ENCODE assay signal across 12 cellular contexts in genomic region chr17:10737786-10738185, GRCh38. TPM values are rescaled to one million over a fixed set of nuclear protein-coding genes. Genes with fewer than 3 reads are reported as not detected.
DNase-seq lines count a peak whose midpoint lies in the region; ATAC-seq, FAIRE-seq and TF ChIP-seq lines count a peak whose summit lies in the region.
"Had no signal": no experiment of that assay in that cellular context is flagged by ENCODE, and none has a peak within 500 bp of the region (broad histone marks: within the 10 kb centered on the region; RNA-seq: fewer than 3 reads in every experiment).

No MANE protein-coding gene starts in this region.

- no peaks in the 10 kb centered on the region for H3K9me3 ChIP-seq in colonic mucosa
- H3K9me3 ChIP-seq in right lobe of liver = no peaks in the 10 kb centered on the region
- H3K9me3 ChIP-seq in stomach = no peaks in the 10 kb centered on the region
- H3K9me3 ChIP-seq in HAP-1 = no peaks in the 10 kb centered on the region

- H3K4me1 ChIP-seq in colonic mucosa = peaks cover 2% of the 10 kb centered on the region
- peaks cover 0 to 13% (median 8%) of the 10 kb centered on the region in 4 donors for H3K4me1 ChIP-seq in right lobe of liver
- peaks cover 13 to 50% (median 35%) of the 10 kb centered on the region in 4 donors for H3K4me1 ChIP-seq in stomach
- no peaks in the 10 kb centered on the region for H3K4me1 ChIP-seq in HAP-1

- ATAC-seq in right lobe of liver = peak in 1 of 4 donors; percentile 6

- H3K9me3 Mint-ChIP-seq in Calu3 (ENCODE audit: low read depth, unreplicated experiment) = no peaks in the 10 kb centered on the region

- TF ChIP-seq POLR2A in GM12891 (IDR thresholded peaks at IDR 0.05; ENCODE audit: low read depth, low read length) (no peak), right lobe of liver (IDR thresholded peaks at IDR 0.05) (no peak), stomach (IDR thresholded peaks at IDR 0.05) (no peak)

- FAIRE-seq in GM12891 (lab: Jason Lieb, UNC) = peak; percentile 5
- FAIRE-seq: HTR-8/SVneo had no signal

- no peak for TF ChIP-seq EP300 in stomach (IDR thresholded peaks at IDR 0.05)

- H3K4me3 ChIP-seq in colonic mucosa = no peak overlapping the region
- H3K4me3 ChIP-seq in right lobe of liver = no peak overlapping the region
- no peak overlapping the region for H3K4me3 ChIP-seq in stomach
- H3K4me3 ChIP-seq in HAP-1 = no peak overlapping the region

- H3K36me3 Mint-ChIP-seq in Calu3 (ENCODE audit: insufficient read depth, unreplicated experiment) = no peaks in the 10 kb centered on the region
- H3K36me3 Mint-ChIP-seq: CD4-positive, CD25-positive, alpha-beta regulatory T cell had no signal

- H3K4me1 Mint-ChIP-seq in Calu3 (ENCODE audit: low read depth, unreplicated experiment) = peaks cover 14% of the 10 kb centered on the region

- H3K27ac Mint-ChIP-seq in Calu3 (ENCODE audit: unreplicated experiment) = no peak overlapping the region

- in situ Hi-C loops in HAP-1 (cut with MboI; ENCODE audit: low sequenced_read_pairs) = loop anchor here (10.0 to 25.0 kb wide), 2 partner anchors 107 to 1250 kb away; partner anchors contain the start of gene ZNF18

- no TSS peak for BruUV-seq in Calu3 (replicated peaks; lab: Mats Ljungman, UMichigan)

- H3K4me3 Mint-ChIP-seq in Calu3 (ENCODE audit: low read depth, unreplicated experiment) = no peak overlapping the region
- H3K4me3 Mint-ChIP-seq: CD4-positive, CD25-positive, alpha-beta regulatory T cell had no signal

- H3K36me3 ChIP-seq in colonic mucosa (no peaks in the 10 kb centered on the region), right lobe of liver (no peaks in the 10 kb centered on the region), stomach (no peaks in the 10 kb centered on the region), HAP-1 (replicated peaks) (no peaks in the 10 kb centered on the region)

- no peaks in the 10 kb centered on the region for H3K27me3 ChIP-seq in colonic mucosa
- H3K27me3 ChIP-seq in right lobe of liver = no peaks in the 10 kb centered on the region
- H3K27me3 ChIP-seq in stomach = no peaks in the 10 kb centered on the region
- no peaks in the 10 kb centered on the region for H3K27me3 ChIP-seq in HAP-1 (ENCODE audit: low read depth)

- H3K9ac ChIP-seq in colonic mucosa (ENCODE audit: low read depth in 2 of 2, low read length in 2 of 2) = peak overlapping the region in 1 of 2 donors; percentile 53

- H3K27me3 Mint-ChIP-seq in Calu3 (ENCODE audit: unreplicated experiment) = peaks cover 56% of the 10 kb centered on the region

- intact Hi-C loops in colonic mucosa (cut with DNase I) = loop anchor here (1.0 kb wide), 1 partner anchor 108 kb away; no protein-coding TSS in a partner anchor
- intact Hi-C loops in right lobe of liver (cut with DNase I) = loop anchor here in 1 of 2 donors (10.0 kb wide), 1 partner anchor 107 kb away; no protein-coding TSS in a partner anchor
- intact Hi-C loops in stomach (cut with DNase I; ENCODE audit: low total_unique reads) = loop anchor here (5.0 kb wide), 1 partner anchor 110 kb away; no protein-coding TSS in a partner anchor
- intact Hi-C loops in Calu3 (cut with micrococcal nuclease; ENCODE audit: unreplicated experiment) = loop anchor here (1.0 kb wide), 1 partner anchor 108 kb away; no protein-coding TSS in a partner anchor

- H3K27ac ChIP-seq in colonic mucosa (peak overlapping the region; percentile 92), right lobe of liver (peak overlapping the region in 2 of 3 donors; percentile 47 to 56), stomach (peak overlapping the region; percentile 72 to 84 (median 75))
- H3K27ac ChIP-seq: HL-60, RWPE1 had no signal

- DNase-seq in GM12891 (ENCODE audit: insufficient read length, low spot score) (no peak), colonic mucosa (peak; percentile 42), right lobe of liver (no peak), stomach (no peak), HAP-1 (ENCODE audit: low spot score in 2 of 2) (no peak), epidermal melanocyte (ENCODE audit: insufficient read length, low spot score) (no peak), Calu3 (no peak)
- DNase-seq: NCI-H1417 treated with DMSO at 0.1 percent for 48 hours had no signal

- CTCF ChIA-PET in Calu3 (lab: Charles Lee) = interaction anchor here (0.6 to 2.6 kb wide), 7 partner anchors 12 to 407 kb away, joined by 3 to 34 read pairs (median 4); no protein-coding TSS in a partner anchor

- 69% methylated on average over 2 of the region's 2 CpGs for WGBS in right lobe of liver (ENCODE audit: insufficient coverage, low coverage, low lambda C conversion rate, missing lambda C conversion rate)
- 58 to 75% (median 60%) methylated on average over 2 of the region's 2 CpGs for WGBS in stomach, 5 donors

- TF ChIP-seq CTCF in colonic mucosa (IDR thresholded peaks at IDR 0.05) (no peak), right lobe of liver (IDR thresholded peaks at IDR 0.05) (no peak), stomach (IDR thresholded peaks at IDR 0.05) (no peak), Calu3 (IDR thresholded peaks at IDR 0.05; ENCODE audit: unreplicated experiment) (no peak)

TF ChIP-seq in GM12891, 5 proteins besides CTCF, POLR2A, EP300 and RAD21:
- TF ChIP-seq TAF1 (IDR thresholded peaks at IDR 0.05; ENCODE audit: low read depth, low read length) = no peak
- no peak for TF ChIP-seq SPI1 (IDR thresholded peaks at IDR 0.05; ENCODE audit: low read depth, low read length)
- TF ChIP-seq POLR2AphosphoS5 (IDR thresholded peaks at IDR 0.05; ENCODE audit: low read depth, low read length) = no peak
- no peak for TF ChIP-seq PAX5 (IDR thresholded peaks at IDR 0.05; ENCODE audit: insufficient read depth, low read length, severe bottlenecking)
- TF ChIP-seq POU2F2 (IDR thresholded peaks at IDR 0.05; ENCODE audit: low read depth, low read length) = no peak

RNA-seq across cellular contexts. Expression of gene TMEM220, which starts 8.0 kb away (rescaled TPM):
- 1.7 TPM for polyA plus RNA-seq in GM12891 (2012; ENCODE audit: low read depth, missing spikeins)
- total RNA-seq in colonic mucosa (10 to 100 TPM; 14.5 to 17.6 TPM), right lobe of liver (10 to 100 TPM; 26.6 to 61.0 (median 43.2) TPM), stomach (10 to 100 TPM in 1 of 5 donors, 1 to 10 TPM in 2, not detected in 2; 4.9 to 14.1 (median 9.4) TPM), Calu3 (2022) (not detected in 2 replicates)
- polyA plus RNA-seq in stomach = 1 to 10 TPM; 6.0 to 8.3 (median 7.9) TPM

RNA-seq across cellular contexts. Expression of gene ADPRM, which starts 40.4 kb away (rescaled TPM):
- polyA plus RNA-seq in GM12891 (2012; ENCODE audit: low read depth, missing spikeins) = 11.7 TPM
- total RNA-seq in colonic mucosa = 1 to 10 TPM; 4.1 to 7.7 TPM
- total RNA-seq in right lobe of liver = 1 to 10 TPM; 3.6 to 9.6 (median 4.5) TPM
- total RNA-seq in stomach = 10 to 100 TPM in 1 of 5 donors, 1 to 10 TPM in 2, under 1 TPM in 1, not detected in 1; 0.87 to 16.0 (median 3.9) TPM
- polyA plus RNA-seq in stomach = 10 to 100 TPM; 11.0 to 24.4 (median 12.1) TPM
- total RNA-seq in Calu3 (2022) = 3.2 and 4.2 TPM in 2 replicates

RNA-seq across cellular contexts. Expression of gene SCO1, which starts 40.5 kb away (rescaled TPM):
- 20.4 TPM for polyA plus RNA-seq in GM12891 (2012; ENCODE audit: low read depth, missing spikeins)
- 10 to 100 TPM; 41.8 to 54.7 TPM for total RNA-seq in colonic mucosa
- total RNA-seq in right lobe of liver = 10 to 100 TPM; 19.0 to 29.7 (median 23.8) TPM
- 10 to 100 TPM in 4 of 5 donors, 1 to 10 TPM in 1; 9.4 to 61.1 (median 23.5) TPM for total RNA-seq in stomach
- polyA plus RNA-seq in stomach = 10 to 100 TPM in 2 of 3 donors, 1 to 10 TPM in 1; 8.0 to 12.9 (median 10.7) TPM
- total RNA-seq in Calu3 (2022) = 27.4 and 29.4 TPM in 2 replicates
